1 cellular context compared by ENCODE assay signal in genomic region chr16:48687421-48688038, GRCh38.
TF ChIP-seq lines count a peak whose summit lies in the region.

No MANE protein-coding gene starts in this region.

TF ChIP-seq in HepG2, 621 proteins besides CTCF, POLR2A, EP300 and RAD21 (continued from another document and continues in another):
- no peak for TF ChIP-seq DZIP1 (CRISPR knock-in tag; IDR thresholded peaks at IDR 0.05)
- TF ChIP-seq ZNF777 (CRISPR knock-in tag; IDR thresholded peaks at IDR 0.05): no peak
- no peak for TF ChIP-seq ZNF782 (CRISPR knock-in tag; IDR thresholded peaks at IDR 0.05; ENCODE audit: borderline replicate concordance)
- TF ChIP-seq ZNF703 (CRISPR knock-in tag; IDR thresholded peaks at IDR 0.05; ENCODE audit: borderline replicate concordance): no peak
- TF ChIP-seq ZNF484 (CRISPR knock-in tag; IDR thresholded peaks at IDR 0.05; ENCODE audit: borderline replicate concordance, low read depth): no peak
- TF ChIP-seq MED1 (CRISPR knock-in tag; IDR thresholded peaks at IDR 0.05): 0 out of 2 replicates have a peak, but pooled peaks have one; percentile 29
- no peak for TF ChIP-seq ZNF143 (CRISPR knock-in tag; IDR thresholded peaks at IDR 0.05)
- no peak for TF ChIP-seq AGO2 (optimal IDR thresholded peaks at IDR 0.05; ENCODE audit: low read depth, low read length)
- no peak for TF ChIP-seq NFE2 (CRISPR knock-in tag; IDR thresholded peaks at IDR 0.05)
- 0 out of 2 replicates have a peak, but pooled peaks have one; percentile 31 for TF ChIP-seq ZNF414 (CRISPR knock-in tag; IDR thresholded peaks at IDR 0.05)
- no peak for TF ChIP-seq TEAD3 (CRISPR knock-in tag; optimal IDR thresholded peaks at IDR 0.05; ENCODE audit: borderline replicate concordance)
- no peak for TF ChIP-seq TRAFD1 (CRISPR knock-in tag; IDR thresholded peaks at IDR 0.05; ENCODE audit: borderline replicate concordance)
- TF ChIP-seq STAG1 (CRISPR knock-in tag; IDR thresholded peaks at IDR 0.05): peak; percentile 88
- no peak for TF ChIP-seq ZNF3 (CRISPR knock-in tag; IDR thresholded peaks at IDR 0.05)
- no peak for TF ChIP-seq RFX3 (CRISPR knock-in tag; IDR thresholded peaks at IDR 0.05)
- no peak for TF ChIP-seq SNRNP70 (IDR thresholded peaks at IDR 0.05; ENCODE audit: low read depth, low read length)
- TF ChIP-seq PBX2 (CRISPR knock-in tag; IDR thresholded peaks at IDR 0.05): no peak
- TF ChIP-seq SAP130 (CRISPR knock-in tag; IDR thresholded peaks at IDR 0.05; ENCODE audit: low read depth): 0 out of 2 replicates have a peak, but pooled peaks have one; percentile 15
- no peak for TF ChIP-seq FOSL2 (CRISPR knock-in tag; IDR thresholded peaks at IDR 0.05)
- no peak for TF ChIP-seq CREB3 (CRISPR knock-in tag; IDR thresholded peaks at IDR 0.05)
- TF ChIP-seq SIN3A (IDR thresholded peaks at IDR 0.05; ENCODE audit: borderline replicate concordance, low read depth, low read length): no peak
- TF ChIP-seq ZNF792 (CRISPR knock-in tag; IDR thresholded peaks at IDR 0.05): no peak
- no peak for TF ChIP-seq THRA (CRISPR knock-in tag; IDR thresholded peaks at IDR 0.05; ENCODE audit: borderline replicate concordance)
- peak; percentile 46; the same call in 1 of the 2 replicates for TF ChIP-seq ZNF263 (CRISPR knock-in tag; IDR thresholded peaks at IDR 0.05)
- no peak for TF ChIP-seq ATF3 (CRISPR knock-in tag; IDR thresholded peaks at IDR 0.05)
- TF ChIP-seq GMEB2 (CRISPR knock-in tag; IDR thresholded peaks at IDR 0.05; ENCODE audit: low read depth): no peak
- TF ChIP-seq NONO (IDR thresholded peaks at IDR 0.05): no peak
- no peak for TF ChIP-seq NONO (CRISPR knock-in tag; conservative IDR thresholded peaks at IDR 0.05)
- no peak for TF ChIP-seq TEAD2 (CRISPR knock-in tag; IDR thresholded peaks at IDR 0.05)
- no peak for TF ChIP-seq TSC22D2 (CRISPR knock-in tag; IDR thresholded peaks at IDR 0.05; ENCODE audit: borderline replicate concordance)
- TF ChIP-seq MAZ (IDR thresholded peaks at IDR 0.05; ENCODE audit: borderline replicate concordance, low read depth, low read length): no peak
- no peak for TF ChIP-seq MAZ (CRISPR knock-in tag; IDR thresholded peaks at IDR 0.05; ENCODE audit: low read depth)
- no peak for TF ChIP-seq MTA1 (CRISPR knock-in tag; IDR thresholded peaks at IDR 0.05; ENCODE audit: borderline replicate concordance)
- TF ChIP-seq PBX3 (CRISPR knock-in tag; IDR thresholded peaks at IDR 0.05; ENCODE audit: borderline replicate concordance): no peak
- TF ChIP-seq SP5 (CRISPR knock-in tag; IDR thresholded peaks at IDR 0.05; ENCODE audit: borderline replicate concordance, low read depth): peak; percentile 51
- no peak for TF ChIP-seq ZFP37 (CRISPR knock-in tag; IDR thresholded peaks at IDR 0.05; ENCODE audit: borderline replicate concordance)
- no peak for TF ChIP-seq ZNF7 (CRISPR knock-in tag; IDR thresholded peaks at IDR 0.05)
- no peak for TF ChIP-seq KDM3A (CRISPR knock-in tag; IDR thresholded peaks at IDR 0.05; ENCODE audit: low read depth)
- no peak for TF ChIP-seq MEIS2 (CRISPR knock-in tag; IDR thresholded peaks at IDR 0.05)
- TF ChIP-seq ZNF780A (CRISPR knock-in tag; IDR thresholded peaks at IDR 0.05): no peak
- no peak for TF ChIP-seq ZNF33A (CRISPR knock-in tag; IDR thresholded peaks at IDR 0.05; ENCODE audit: borderline replicate concordance)
- no peak for TF ChIP-seq MAFF (IDR thresholded peaks at IDR 0.05; ENCODE audit: low read depth, low read length)
- no peak for TF ChIP-seq ZNF644 (CRISPR knock-in tag; IDR thresholded peaks at IDR 0.05; ENCODE audit: low read depth)
- no peak for TF ChIP-seq JUNB (CRISPR knock-in tag; IDR thresholded peaks at IDR 0.05; ENCODE audit: borderline replicate concordance)
- no peak for TF ChIP-seq KAT7 (CRISPR knock-in tag; IDR thresholded peaks at IDR 0.05; ENCODE audit: borderline replicate concordance)
- TF ChIP-seq GABPB1 (CRISPR knock-in tag; IDR thresholded peaks at IDR 0.05): peak; percentile 16; the same call in 1 of the 2 replicates
- no peak for TF ChIP-seq ZNF776 (CRISPR knock-in tag; IDR thresholded peaks at IDR 0.05)
- no peak for TF ChIP-seq SMAD3 (CRISPR knock-in tag; IDR thresholded peaks at IDR 0.05)
- TF ChIP-seq ELF4 (CRISPR knock-in tag; IDR thresholded peaks at IDR 0.05; ENCODE audit: borderline replicate concordance): 0 out of 2 replicates have a peak, but pooled peaks have one; percentile 33
- TF ChIP-seq TFDP1 (CRISPR knock-in tag; IDR thresholded peaks at IDR 0.05; ENCODE audit: borderline replicate concordance): no peak
- no peak for TF ChIP-seq BORCS8-MEF2B (CRISPR knock-in tag; IDR thresholded peaks at IDR 0.05)
- TF ChIP-seq ZBED4 (CRISPR knock-in tag; IDR thresholded peaks at IDR 0.05; ENCODE audit: borderline replicate concordance): no peak
